Comparison of ENCODE assay signal across 13 cellular contexts in the genomic region with DNA sequence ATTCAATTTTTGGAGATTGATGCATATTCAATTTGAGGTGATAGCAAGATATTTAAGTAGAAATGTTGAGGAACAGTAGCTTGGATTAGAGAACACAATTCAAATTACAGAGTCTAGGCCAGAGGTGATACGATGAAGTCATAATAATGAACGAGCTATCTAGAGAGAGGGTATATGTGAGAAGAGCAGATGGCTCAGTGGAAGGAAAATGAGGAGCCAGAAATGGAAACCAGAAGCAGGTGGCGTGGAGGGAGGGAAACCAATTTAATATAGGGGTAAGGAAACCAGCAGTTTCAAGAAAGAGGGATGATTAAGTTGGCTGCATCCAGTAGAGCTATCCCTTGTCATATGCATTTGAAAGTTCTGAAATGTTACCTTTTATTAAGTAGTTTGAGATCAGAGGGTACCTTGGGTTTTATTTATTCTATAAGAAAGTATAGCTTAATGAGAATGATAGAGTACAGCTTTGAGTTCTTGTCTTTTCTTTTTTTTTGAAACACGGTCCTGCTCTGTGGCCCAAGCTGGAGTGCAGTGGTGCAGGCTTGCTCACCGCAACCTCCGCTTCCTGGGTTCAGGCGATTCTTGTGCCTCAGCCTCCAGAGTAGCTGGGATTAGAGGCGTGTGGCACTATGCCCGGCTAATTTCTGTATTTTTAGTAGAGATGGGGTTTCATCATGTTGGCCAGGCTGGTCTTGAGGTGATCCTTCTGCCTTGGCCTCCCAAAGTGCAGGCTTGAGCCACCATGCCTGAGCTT. TPM values are rescaled to one million over a fixed set of nuclear protein-coding genes. Genes with fewer than 3 reads are reported as not detected.
DNase-seq lines count a peak whose midpoint lies in the region; ATAC-seq, FAIRE-seq and TF ChIP-seq lines count a peak whose summit lies in the region.
"Had no signal": no experiment of that assay in that cellular context is flagged by ENCODE, and none has a peak within 500 bp of the region (broad histone marks: within the 10 kb centered on the region; RNA-seq: fewer than 3 reads in every experiment).

No MANE protein-coding gene starts in this region.

- no peak for TF ChIP-seq CTCF in CD4-positive, alpha-beta T cell (IDR thresholded peaks at IDR 0.05)
- TF ChIP-seq CTCF in GM20000 (IDR thresholded peaks at IDR 0.05; ENCODE audit: extremely low read depth, missing control alignments) (no peak), GM12878 (IDR thresholded peaks at IDR 0.05 in 2 of 3, conservative IDR thresholded peaks at IDR 0.05 in 1 of 3; ENCODE audit: control insufficient read depth in 2 of 3, extremely low read depth in 1 of 3, insufficient read depth in 1 of 3, low read depth in 3 of 3, low read length in 3 of 3) (no peak), stomach (IDR thresholded peaks at IDR 0.05) (no peak)

- POLR2A ChIA-PET in CD4-positive, alpha-beta T cell (lab: Charles Lee) = interaction anchor here (0.7 to 2.9 kb wide), 4 partner anchors 10 to 26 kb away, joined by 3 to 18 read pairs (median 5); partner anchors contain the start of gene NCK1
- POLR2A ChIA-PET in GM12878 (lab: Charles Lee) = interaction anchor here (0.5 to 1.3 kb wide), 4 partner anchors 14 to 130 kb away, joined by 3 to 7 read pairs (median 3); partner anchors contain the start of gene NCK1

- no peak for FAIRE-seq in GM12878 (lab: Jason Lieb, UNC)

- RAD21 ChIA-PET in GM12878 (lab: Charles Lee; ENCODE audit: unreplicated experiment) = interaction anchor here (0.8 to 2.2 kb wide), 5 partner anchors 21 to 132 kb away, joined by 3 to 9 read pairs (median 4); partner anchors contain the start of gene NCK1

- no peak overlapping the region for H3K9ac ChIP-seq in GM12878 (ENCODE audit: control insufficient read depth, insufficient read depth, low read length)
- H3K9ac ChIP-seq: GM23248 had no signal

- no peaks in the 10 kb centered on the region for H4K20me1 ChIP-seq in GM12878 (ENCODE audit: control insufficient read depth, insufficient read depth)

- intact Hi-C loops in CD4-positive, alpha-beta T cell (cut with DNase I, micrococcal nuclease) = loop anchor here in 1 of 2 experiments (2.0 kb wide), 1 partner anchor 21 kb away; the partner anchor contains the start of gene NCK1
- intact Hi-C loops in GM12878 (cut with micrococcal nuclease; ENCODE audit: unreplicated experiment) = no loop called here
- intact Hi-C loops in stomach (cut with DNase I; ENCODE audit: low total_unique reads) = no loop called here

- TF ChIP-seq EP300 in GM12878 (IDR thresholded peaks at IDR 0.05; ENCODE audit: borderline replicate concordance in 1 of 2, control insufficient read depth in 1 of 2, low read depth in 2 of 2, low read length in 2 of 2) (no peak), stomach (IDR thresholded peaks at IDR 0.05) (no peak)

- peak overlapping the region; percentile 5 for H3K4me3 Mint-ChIP-seq in CD4-positive, alpha-beta T cell

- SMC1A ChIA-PET in GM12878 (lab: Charles Lee; ENCODE audit: uncharacterized antibody, unreplicated experiment) = interaction anchor here (0.6 to 3.3 kb wide), 14 partner anchors 9 to 131 kb away, joined by 3 to 19 read pairs (median 4); partner anchors contain the start of gene NCK1

- no TSS peak for BruUV-seq in GM12878 (replicated peaks; lab: Mats Ljungman, UMichigan)

- peaks cover 22% of the 10 kb centered on the region for H3K36me3 Mint-ChIP-seq in CD4-positive, alpha-beta T cell (ENCODE audit: low read depth)

- no peaks in the 10 kb centered on the region for H3K27me3 ChIP-seq in CD4-positive, alpha-beta T cell (ENCODE audit: control insufficient read depth, insufficient read depth, low read length)
- H3K27me3 ChIP-seq in GM12878 (replicated peaks in 1 of 2; ENCODE audit: control insufficient read depth in 2 of 2, insufficient read depth in 2 of 2, low read length in 1 of 2) (no peaks in the 10 kb centered on the region), stomach (no peaks in the 10 kb centered on the region)

- TF ChIP-seq POLR2A in GM12878 (IDR thresholded peaks at IDR 0.05; ENCODE audit: low read depth, low read length) (no peak), stomach (IDR thresholded peaks at IDR 0.05) (no peak)

- H3K9me3 ChIP-seq in CD4-positive, alpha-beta T cell (ENCODE audit: control insufficient read depth, low read length) = no peaks in the 10 kb centered on the region
- H3K9me3 ChIP-seq in GM12878 (replicated peaks; ENCODE audit: control insufficient read depth, insufficient read depth, low read length) = peaks cover 6% of the 10 kb centered on the region; the same call in 2 of the 3 replicates
- no peaks in the 10 kb centered on the region for H3K9me3 ChIP-seq in stomach

- no peak overlapping the region for H3K4me3 ChIP-seq in GM12878
- H3K4me3 ChIP-seq in stomach = no peak overlapping the region
- H3K4me3 ChIP-seq: GM23248 had no signal

- H3K27me3 Mint-ChIP-seq in CD4-positive, alpha-beta T cell = no peaks in the 10 kb centered on the region

- ATAC-seq in CD4-positive, alpha-beta T cell (ENCODE audit: poor library complexity) = no peak
- ATAC-seq in GM12878 = peak; percentile 28; the same call in 2 of the 3 replicates

- H3K79me2 ChIP-seq in GM12878 (ENCODE audit: control insufficient read depth, insufficient read depth, low read length) = peaks cover 62% of the 10 kb centered on the region

- in situ Hi-C loops in GM12878 (cut with MboI) = no loop called here

- peaks cover 84% of the 10 kb centered on the region for H3K4me1 Mint-ChIP-seq in CD4-positive, alpha-beta T cell (ENCODE audit: low read depth)

- peaks cover 16% of the 10 kb centered on the region for H3K4me1 ChIP-seq in GM12878 (ENCODE audit: control insufficient read depth, insufficient read depth, low read length)
- peaks cover 7 to 46% (median 16%) of the 10 kb centered on the region in 4 donors for H3K4me1 ChIP-seq in stomach

- H3K9me3 Mint-ChIP-seq in CD4-positive, alpha-beta T cell = peaks cover 3% of the 10 kb centered on the region

- WGBS in GM12878 (ENCODE audit: insufficient coverage, insufficient replicate concordance, low lambda C conversion rate, missing lambda C conversion rate) = 78% methylated on average over 9 of the region's 9 CpGs
- 88 to 95% (median 92%) methylated on average over 9 of the region's 9 CpGs for WGBS in stomach, 5 donors

- TF ChIP-seq RAD21 in GM12878 (IDR thresholded peaks at IDR 0.05; ENCODE audit: insufficient read depth, low read depth, low read length) = no peak

- CTCF ChIA-PET in CD4-positive, alpha-beta T cell (lab: Charles Lee) = interaction anchor here (0.7 to 2.3 kb wide), 4 partner anchors 9 to 132 kb away, joined by 3 to 9 read pairs (median 3); partner anchors contain the start of gene NCK1
- CTCF ChIA-PET in GM12878 (lab: Yijun Ruan, JAX) = interaction anchor here (0.6 to 2.1 kb wide), 6 partner anchors 16 to 131 kb away, joined by 3 to 5 read pairs (median 3); partner anchors contain the start of gene STAG1

- H3K4me2 ChIP-seq in GM12878 (ENCODE audit: control insufficient read depth, insufficient read depth) = peak overlapping the region; percentile 15; the same call in 1 of the 2 replicates

- DNase-seq in CD4-positive, alpha-beta T cell = no peak
- DNase-seq in GM20000 (ENCODE audit: low spot score) = peak; percentile 16
- DNase-seq in NCI-H2227 (lab: John Stamatoyannopoulos, UW; ENCODE audit: unreplicated experiment) = peak; percentile 39
- DNase-seq in GM12878 (ENCODE audit: low read depth, low spot score) = no peak
- DNase-seq in stomach = no peak
- DNase-seq in ureter (ENCODE audit: low spot score) = no peak
- DNase-seq in HUDEP-2 (lab: John Stamatoyannopoulos, UW; ENCODE audit: unreplicated experiment in 76 of 76) = no peak
- no peak for DNase-seq in HK-2 (ENCODE audit: unreplicated experiment)
- DNase-seq: activated effector memory CD4-positive, alpha-beta T cell treated with anti-CD3 and anti-CD28 coated beads, Interleukin-2, amount 50 U/mL, for 16 hours; GM23248; mammary epithelial cell; NCI-H510A; WERI-Rb-1 had no signal

- H3K36me3 ChIP-seq in GM12878 (ENCODE audit: control insufficient read depth in 2 of 2, insufficient read depth in 2 of 2, low read length in 1 of 2) (no peaks in the 10 kb centered on the region; a peak in 2 of 4 replicates), stomach (no peaks in the 10 kb centered on the region)
- H3K36me3 ChIP-seq: WERI-Rb-1 had no signal

- H2AFZ ChIP-seq in GM12878 (ENCODE audit: control insufficient read depth, low read depth, low read length) = no peak overlapping the region
- H2AFZ ChIP-seq: GM23248 had no signal

- no peak overlapping the region for H3K27ac ChIP-seq in CD4-positive, alpha-beta T cell (ENCODE audit: low read depth, low read length)
- H3K27ac ChIP-seq in GM12878 (ENCODE audit: control insufficient read depth, insufficient read depth) (no peak overlapping the region; the same call in 1 of the 2 replicates), stomach (no peak overlapping the region)
- H3K27ac ChIP-seq: GM23248, WERI-Rb-1 had no signal

- peak overlapping the region; percentile 43 for H3K27ac Mint-ChIP-seq in CD4-positive, alpha-beta T cell

TF ChIP-seq in GM12878, 131 proteins besides CTCF, POLR2A, EP300 and RAD21 (continues in another document):
- no peak for TF ChIP-seq FOS (IDR thresholded peaks at IDR 0.05; ENCODE audit: borderline replicate concordance, extremely low read depth, insufficient read length)

RNA-seq across cellular contexts. Expression of gene NCK1, which starts 22.1 kb away (rescaled TPM):
- total RNA-seq in CD4-positive, alpha-beta T cell = 10 to 100 TPM; 52.9 to 55.0 TPM
- total RNA-seq in GM12878 (2013; cell fraction: nucleolus; rRNA removed) = 60.3 and 61.6 TPM in 2 replicates
- 15.6 and 20.9 TPM in 2 replicates for total RNA-seq in GM12878 (2014; rRNA removed)
- 22.6 and 22.8 TPM in 2 replicates for total RNA-seq in GM12878 (2014; rRNA removed; fragmentation: Illumina TruSeq; extraction: Trizol)
- total RNA-seq in GM12878 (2021) = 23.5 and 27.4 TPM in 2 replicates
- polyA plus RNA-seq in GM12878 (2011; ENCODE audit: low read depth) = 10.4 TPM
- polyA plus RNA-seq in GM12878 (2011; rRNA removed) = 33.4 and 54.9 TPM in 2 replicates
- polyA plus RNA-seq in GM12878 (2011; cell fraction: cytosol; rRNA removed) = 10.3 and 14.7 TPM in 2 replicates
- 16.4 and 22.3 TPM in 2 replicates for polyA plus RNA-seq in GM12878 (2011; cell fraction: nucleus; rRNA removed)
- polyA plus RNA-seq in GM12878 (2012) = 10.8 and 18.4 TPM in 2 replicates
- polyA plus RNA-seq in GM12878 (2014; fragmentation: Illumina TruSeq; extraction: Trizol) = 28.3 and 39.8 TPM in 2 replicates
- 10 to 100 TPM; 18.5 to 20.4 TPM for polyA plus RNA-seq in GM12878 (2014; fragmentation: Nextera tagmentation; extraction: Ambion mirVana)
- polyA plus RNA-seq in GM12878 (2014; rRNA removed) = 14.5 and 19.5 TPM in 2 replicates
- 10 to 100 TPM; 28.3 to 29.5 TPM for polyA plus RNA-seq in GM12878 (2016; fragmentation: Nextera tagmentation; extraction: Ambion mirVana)
- polyA minus RNA-seq in GM12878 (2011; rRNA and poly(A)+ RNA removed) = 24.9 and 49.7 TPM in 2 replicates
- polyA minus RNA-seq in GM12878 (2011; cell fraction: cytosol; rRNA and poly(A)+ RNA removed) = 14.2 and 16.4 TPM in 2 replicates
- 26.2 and 31.4 TPM in 2 replicates for polyA minus RNA-seq in GM12878 (2011; cell fraction: nucleus; rRNA and poly(A)+ RNA removed)
- 10 to 100 TPM; 21.0 to 59.8 (median 29.8) TPM for total RNA-seq in stomach
- polyA plus RNA-seq in stomach = 10 to 100 TPM; 11.9 to 22.5 (median 16.3) TPM
- total RNA-seq in ureter = 42.0 TPM

Comparison
In these comparisons a context has a peak if more than half of its experiments do, and no peak if none do; other contexts are left out.
1. DNase-seq: peak in GM20000 (single experiment) and NCI-H2227 (single experiment); none in CD4-positive, alpha-beta T cell (0 of 10), GM12878 (single experiment), stomach (single experiment), ureter (single experiment), HUDEP-2 (0 of 76) and HK-2 (single experiment).